19 cellular contexts compared by ENCODE assay signal in genomic region chr6:170272341-170273065, GRCh38. TPM values are rescaled to one million over a fixed set of nuclear protein-coding genes. Genes with fewer than 3 reads are reported as not detected.
DNase-seq lines count a peak whose midpoint lies in the region; ATAC-seq, FAIRE-seq and TF ChIP-seq lines count a peak whose summit lies in the region.
"Had no signal": no experiment of that assay in that cellular context is flagged by ENCODE, and none has a peak within 500 bp of the region (broad histone marks: within the 10 kb centered on the region; RNA-seq: fewer than 3 reads in every experiment).

No MANE protein-coding gene starts in this region.

- H3K18ac ChIP-seq in H1 (ENCODE audit: extremely low read depth, low read length) = no peak overlapping the region

- H3K4me3 ChIP-seq in Loucy (ENCODE audit: low read length, poor library complexity, severe bottlenecking) (peak overlapping the region; percentile 74), H1 (ENCODE audit: extremely low read depth in 1 of 4, insufficient read depth in 2 of 4, low read depth in 3 of 4, low read length in 4 of 4) (no peak overlapping the region)
- H3K4me3 ChIP-seq: A549, thyroid gland had no signal

- no peak overlapping the region for H3K14ac ChIP-seq in H1 (ENCODE audit: insufficient read length)

- no peak overlapping the region for H3K4ac ChIP-seq in H1 (replicated peaks; ENCODE audit: insufficient read length, low read depth, low read length)

- H3K36me3 Mint-ChIP-seq in activated CD4-positive, alpha-beta T cell treated with anti-CD3 and anti-CD28 coated beads, Interleukin-2, amount 10 ng/mL, durations not matched to agents 24 days and 14 days (ENCODE audit: low read depth) = no peaks in the 10 kb centered on the region
- H3K36me3 Mint-ChIP-seq in stimulated activated naive B cell treated with anti-CD40 and anti-IgM and Interleukin-4, amounts not matched to agents 10 μg/mL and 1 μg/mL and 100 μg/mL, for 72 hours = peaks cover 0 to 9% of the 10 kb centered on the region in 2 donors

- H2BK15ac ChIP-seq in H1 (ENCODE audit: low read length) = no peak overlapping the region

- no peaks in the 10 kb centered on the region for H3K23me2 ChIP-seq in H1 (ENCODE audit: low read depth, low read length)

- H3K4me3 Mint-ChIP-seq in activated CD4-positive, alpha-beta T cell treated with anti-CD3 and anti-CD28 coated beads, Interleukin-2, amount 10 ng/mL, durations not matched to agents 24 days and 14 days = peak overlapping the region; percentile 70
- peak overlapping the region; percentile 84 to 93 for H3K4me3 Mint-ChIP-seq in stimulated activated naive B cell treated with anti-CD40 and anti-IgM and Interleukin-4, amounts not matched to agents 10 μg/mL and 1 μg/mL and 100 μg/mL, for 72 hours

- no peaks in the 10 kb centered on the region for H3K9me2 ChIP-seq in Loucy (replicated peaks; ENCODE audit: low read depth, low read length)

- no peak overlapping the region for H3K56ac ChIP-seq in H1 (replicated peaks; ENCODE audit: insufficient read length, low read depth, low read length)

- H3K27ac Mint-ChIP-seq in activated CD4-positive, alpha-beta T cell treated with anti-CD3 and anti-CD28 coated beads, Interleukin-2, amount 10 ng/mL, durations not matched to agents 24 days and 14 days = no peak overlapping the region
- H3K27ac Mint-ChIP-seq in stimulated activated naive B cell treated with anti-CD40 and anti-IgM and Interleukin-4, amounts not matched to agents 10 μg/mL and 1 μg/mL and 100 μg/mL, for 72 hours = peak overlapping the region; percentile 93

- H3F3A ChIP-seq in Loucy (ENCODE audit: low read depth) = no peaks in the 10 kb centered on the region

- peaks cover 12% of the 10 kb centered on the region for H3K4me1 Mint-ChIP-seq in activated CD4-positive, alpha-beta T cell treated with anti-CD3 and anti-CD28 coated beads, Interleukin-2, amount 10 ng/mL, durations not matched to agents 24 days and 14 days
- peaks cover 19 to 22% of the 10 kb centered on the region in 2 donors for H3K4me1 Mint-ChIP-seq in stimulated activated naive B cell treated with anti-CD40 and anti-IgM and Interleukin-4, amounts not matched to agents 10 μg/mL and 1 μg/mL and 100 μg/mL, for 72 hours

- CTCF ChIA-PET in H1 (lab: Charles Lee; ENCODE audit: partially characterized antibody) = interaction anchor here (0.9 to 1.3 kb wide), 4 partner anchors 10 to 441 kb away, joined by 3 to 6 read pairs (median 4); no protein-coding TSS in a partner anchor

- H3K9me3 ChIP-seq in Loucy (ENCODE audit: insufficient read depth, low read depth, low read length) (no peaks in the 10 kb centered on the region), H1 (ENCODE audit: insufficient read depth in 2 of 2, low read depth in 1 of 2, low read length in 1 of 2) (no peaks in the 10 kb centered on the region)
- H3K9me3 ChIP-seq: A549, gastroesophageal sphincter, thyroid gland had no signal

- H2AFZ ChIP-seq in Loucy (ENCODE audit: low read length) (peak overlapping the region; percentile 81), H1 (ENCODE audit: low read length) (no peak overlapping the region)

- no peaks in the 10 kb centered on the region for H3K9me3 Mint-ChIP-seq in activated CD4-positive, alpha-beta T cell treated with anti-CD3 and anti-CD28 coated beads, Interleukin-2, amount 10 ng/mL, durations not matched to agents 24 days and 14 days
- peaks cover 0 to 3% of the 10 kb centered on the region in 2 donors for H3K9me3 Mint-ChIP-seq in stimulated activated naive B cell treated with anti-CD40 and anti-IgM and Interleukin-4, amounts not matched to agents 10 μg/mL and 1 μg/mL and 100 μg/mL, for 72 hours

- H2BK120ac ChIP-seq in H1 (replicated peaks; ENCODE audit: low read depth, low read length) = no peak overlapping the region

- H3K27ac ChIP-seq in H1 (ENCODE audit: low read depth, low read length) = no peak overlapping the region
- H3K27ac ChIP-seq: A549, brain microvascular endothelial cell, gastroesophageal sphincter, RWPE1, thyroid gland had no signal

- intact Hi-C loops in activated CD4-positive, alpha-beta T cell treated with anti-CD3 and anti-CD28 coated beads, Interleukin-2, amount 10 ng/mL, durations not matched to agents 24 days and 14 days (cut with micrococcal nuclease) = no loop called here

- no peak overlapping the region for H2AK5ac ChIP-seq in H1 (ENCODE audit: low read depth, low read length)

- H2BK12ac ChIP-seq in H1 (ENCODE audit: low read depth, low read length) = no peak overlapping the region

- no peaks in the 10 kb centered on the region for H3K79me1 ChIP-seq in H1 (ENCODE audit: low read depth, low read length)

- TF ChIP-seq POLR2A in H1 (IDR thresholded peaks at IDR 0.05; ENCODE audit: control extremely low read depth in 1 of 2, low read depth in 2 of 2, low read length in 2 of 2) = no peak

- FAIRE-seq in H1 (lab: Jason Lieb, UNC) = no peak
- FAIRE-seq: A549 had no signal

- no peak for TF ChIP-seq CTCF in Loucy (conservative IDR thresholded peaks at IDR 0.05; ENCODE audit: low read length)
- TF ChIP-seq CTCF in H1 (IDR thresholded peaks at IDR 0.05; ENCODE audit: control extremely low read depth in 1 of 3, insufficient read depth in 1 of 3, low read depth in 1 of 3, low read length in 3 of 3) = no peak

- H2BK20ac ChIP-seq in H1 (ENCODE audit: low read length) = no peak overlapping the region

- no peak for TF ChIP-seq EP300 in H1 (IDR thresholded peaks at IDR 0.05; ENCODE audit: borderline replicate concordance in 1 of 2, low read depth in 2 of 2, low read length in 2 of 2)

- H3K36me3 ChIP-seq in Loucy (ENCODE audit: insufficient read depth, low read length) = no peaks in the 10 kb centered on the region
- no peaks in the 10 kb centered on the region for H3K36me3 ChIP-seq in H1 (ENCODE audit: control insufficient read depth in 2 of 4, insufficient read depth in 4 of 4, low read length in 3 of 4)
- H3K36me3 ChIP-seq: brain microvascular endothelial cell, gastroesophageal sphincter, thyroid gland had no signal

- H4K20me1 ChIP-seq in Loucy (ENCODE audit: insufficient read depth, low read length, poor library complexity, severe bottlenecking) (no peaks in the 10 kb centered on the region), H1 (replicated peaks in 1 of 2; ENCODE audit: control insufficient read depth in 1 of 2, insufficient read depth in 2 of 2, low read length in 2 of 2) (no peaks in the 10 kb centered on the region)

- H3K4me2 ChIP-seq in Loucy (ENCODE audit: low read depth, low read length, poor library complexity, severe bottlenecking) = peak overlapping the region; percentile 80
- no peak overlapping the region for H3K4me2 ChIP-seq in H1 (ENCODE audit: insufficient read depth in 1 of 2, low read depth in 2 of 2, low read length in 2 of 2)
- H3K4me2 ChIP-seq: A549 had no signal

- H3K23ac ChIP-seq in H1 (ENCODE audit: insufficient read length) = no peak overlapping the region

- H3K27me3 Mint-ChIP-seq in activated CD4-positive, alpha-beta T cell treated with anti-CD3 and anti-CD28 coated beads, Interleukin-2, amount 10 ng/mL, durations not matched to agents 24 days and 14 days = peaks cover 63% of the 10 kb centered on the region
- H3K27me3 Mint-ChIP-seq in stimulated activated naive B cell treated with anti-CD40 and anti-IgM and Interleukin-4, amounts not matched to agents 10 μg/mL and 1 μg/mL and 100 μg/mL, for 72 hours = peaks cover 0 to 6% of the 10 kb centered on the region in 2 donors

- no peak overlapping the region for H4K91ac ChIP-seq in H1 (replicated peaks; ENCODE audit: insufficient read length, low read length)

- H3K4me1 ChIP-seq in Loucy (ENCODE audit: insufficient read depth, low read length, poor library complexity, severe bottlenecking) = peaks cover 19% of the 10 kb centered on the region
- peaks cover 0 to 5% (median under 1%) of the 10 kb centered on the region in 4 experiments; a peak in 2 of 7 replicates for H3K4me1 ChIP-seq in H1 (replicated peaks in 1 of 4; ENCODE audit: control insufficient read depth in 3 of 4, insufficient read depth in 4 of 4, low read length in 3 of 4)
- H3K4me1 ChIP-seq: A549 had no signal

- TF ChIP-seq RAD21 in H1 (IDR thresholded peaks at IDR 0.05 in 1 of 2, conservative IDR thresholded peaks at IDR 0.05 in 1 of 2; ENCODE audit: low read depth in 2 of 2, low read length in 2 of 2) = no peak

- POLR2A ChIA-PET in H1 (lab: Charles Lee; ENCODE audit: partially characterized antibody) = interaction anchor here (0.6 to 4.8 kb wide), 2 partner anchors 12 to 18 kb away, joined by 3 to 17 read pairs; partner anchors contain the start of gene DLL1

- DNase-seq in activated CD4-positive, alpha-beta T cell treated with anti-CD3 and anti-CD28 coated beads, Interleukin-2, amount 10 ng/mL, durations not matched to agents 24 days and 14 days = no peak
- DNase-seq in activated CD4-positive, alpha-beta T cell treated with anti-CD3 and anti-CD28 coated beads for 48 hours = no peak
- DNase-seq in H1 (ENCODE audit: low read depth in 1 of 2, low spot score in 2 of 2) (no peak), NCI-H2171 treated with DMSO at 0.1 percent for 48 hours (lab: John Stamatoyannopoulos, UW) (no peak)
- DNase-seq in stimulated activated naive B cell treated with anti-CD40 and anti-IgM and Interleukin-4, amounts not matched to agents 10 μg/mL and 1 μg/mL and 100 μg/mL, for 72 hours = no peak
- DNase-seq: brain microvascular endothelial cell, DMS79, GOT3, islet precursor cell, NCI-H1105, NCI-H526, T1000, thyroid gland had no signal

- WGBS in H1 (ENCODE audit: extremely low coverage in 1 of 2, insufficient coverage in 1 of 2, insufficient read length in 1 of 2, insufficient replicate concordance in 2 of 2, low coverage in 1 of 2, low lambda C conversion rate in 2 of 2, missing lambda C conversion rate in 1 of 2), 2 experiments = 88% methylated on average over 25 of the region's 30 CpGs; no CpG with 5 or more reads in 1 of the 2 experiments

- peak overlapping the region; percentile 62 for H4K8ac ChIP-seq in H1 (ENCODE audit: extremely low read depth, insufficient read depth, low read length)

- H3K27me3 ChIP-seq in Loucy (ENCODE audit: insufficient read depth, low read length, poor library complexity, severe bottlenecking) (no peaks in the 10 kb centered on the region), H1 (replicated peaks in 1 of 4; ENCODE audit: control insufficient read depth in 3 of 4, extremely low read depth in 1 of 4, insufficient read depth in 3 of 4, low read length in 3 of 4) (no peaks in the 10 kb centered on the region)
- H3K27me3 ChIP-seq: brain microvascular endothelial cell, thyroid gland had no signal

- no peak overlapping the region for H2BK5ac ChIP-seq in H1 (ENCODE audit: low read depth, low read length)

- H3K79me2 ChIP-seq in Loucy (ENCODE audit: insufficient read depth, low read length) = no peaks in the 10 kb centered on the region
- no peaks in the 10 kb centered on the region for H3K79me2 ChIP-seq in H1 (ENCODE audit: control insufficient read depth in 1 of 2, insufficient read depth in 2 of 2, low read length in 2 of 2)

- ATAC-seq in stimulated activated naive B cell treated with anti-CD40 and anti-IgM and Interleukin-4, amounts not matched to agents 10 μg/mL and 1 μg/mL and 100 μg/mL, for 72 hours (replicated peaks) = no peak
- ATAC-seq in GM19351 (IDR thresholded peaks at IDR 0.05; ENCODE audit: unreplicated experiment) (no peak), HG03521 (IDR thresholded peaks at IDR 0.05; ENCODE audit: unreplicated experiment) (no peak)
- ATAC-seq: A549 had no signal

- H4K5ac ChIP-seq in H1 (ENCODE audit: insufficient read length, low read depth, low read length) = no peak overlapping the region

- peak overlapping the region; percentile 74 for H3K9ac ChIP-seq in Loucy (ENCODE audit: low read depth, low read length, poor library complexity, severe bottlenecking)
- no peak overlapping the region for H3K9ac ChIP-seq in H1 (replicated peaks in 1 of 4; ENCODE audit: extremely low read depth in 1 of 4, low read depth in 3 of 4, low read length in 3 of 4)

RNA-seq across cellular contexts. Expression of gene DLL1, which starts 18.4 kb away (rescaled TPM):
- total RNA-seq in activated CD4-positive, alpha-beta T cell treated with anti-CD3 and anti-CD28 coated beads, Interleukin-2, amount 10 ng/mL, durations not matched to agents 24 days and 14 days = 0.17 TPM in 1 of 2 replicates, not detected in the other
- 3.8 and 5.6 TPM in 2 replicates for total RNA-seq in H1 (2021; fragmentation: NEBNext Ultra II Directional; extraction: Animal tissue kit (Norgen Biotek cat#: 25700))
- 1.7 and 3.1 TPM in 2 replicates for polyA plus RNA-seq in H1 (2011; rRNA removed)
- 3.3 TPM for polyA plus RNA-seq in H1 (2011; cell fraction: cytosol; rRNA removed)
- 8.7 TPM for polyA plus RNA-seq in H1 (2011; cell fraction: nucleus; rRNA removed)
- 1.5 to 2.8 TPM (median 2.7 TPM) in 4 replicates for polyA plus RNA-seq in H1 (2012, experiment 1 of 2)
- polyA plus RNA-seq in H1 (2012, experiment 2 of 2) = 1.5 TPM
- polyA plus RNA-seq in H1 (2013, experiment 1 of 2) = 1.4 TPM
- 1.0 TPM for polyA plus RNA-seq in H1 (2013, experiment 2 of 2)
- 0.39 and 0.95 TPM in 2 replicates for polyA minus RNA-seq in H1 (2011; rRNA and poly(A)+ RNA removed)
- polyA minus RNA-seq in H1 (2011; cell fraction: cytosol; rRNA and poly(A)+ RNA removed) = 2.3 TPM
- 2.6 TPM for polyA minus RNA-seq in H1 (2011; cell fraction: nucleus; rRNA and poly(A)+ RNA removed)

RNA-seq across cellular contexts. Expression of gene FAM120B, which starts 34.1 kb away (rescaled TPM):
- 18.7 and 19.3 TPM in 2 replicates for total RNA-seq in activated CD4-positive, alpha-beta T cell treated with anti-CD3 and anti-CD28 coated beads, Interleukin-2, amount 10 ng/mL, durations not matched to agents 24 days and 14 days
- total RNA-seq in H1 (2021; fragmentation: NEBNext Ultra II Directional; extraction: Animal tissue kit (Norgen Biotek cat#: 25700)) = 12.0 and 12.5 TPM in 2 replicates
- 4.2 and 5.1 TPM in 2 replicates for polyA plus RNA-seq in H1 (2011; rRNA removed)
- 5.8 TPM for polyA plus RNA-seq in H1 (2011; cell fraction: cytosol; rRNA removed)
- polyA plus RNA-seq in H1 (2011; cell fraction: nucleus; rRNA removed) = 11.3 TPM
- polyA plus RNA-seq in H1 (2012, experiment 1 of 2) = 6.9 to 9.1 TPM (median 8.0 TPM) in 4 replicates
- polyA plus RNA-seq in H1 (2012, experiment 2 of 2) = 1.6 TPM
- 8.2 TPM for polyA plus RNA-seq in H1 (2013, experiment 1 of 2)
- polyA plus RNA-seq in H1 (2013, experiment 2 of 2) = 8.6 TPM
- polyA minus RNA-seq in H1 (2011; rRNA and poly(A)+ RNA removed) = 22.0 and 30.5 TPM in 2 replicates
- polyA minus RNA-seq in H1 (2011; cell fraction: cytosol; rRNA and poly(A)+ RNA removed) = 6.2 TPM
- 35.7 TPM for polyA minus RNA-seq in H1 (2011; cell fraction: nucleus; rRNA and poly(A)+ RNA removed)
